ENCODE assay signal across 8 cellular contexts in genomic region chr16:2339521-2340484, GRCh38. TPM values are rescaled to one million over a fixed set of nuclear protein-coding genes. Genes with fewer than 3 reads are reported as not detected.
DNase-seq lines count a peak whose midpoint lies in the region; ATAC-seq, FAIRE-seq and TF ChIP-seq lines count a peak whose summit lies in the region.

No MANE protein-coding gene starts in this region.

- intact Hi-C loops in sigmoid colon (cut with DNase I) = loop anchor here (1.0 to 2.0 kb wide), 2 partner anchors 89 to 161 kb away; partner anchors contain the start of gene CCNF

- no peaks in the 10 kb centered on the region for H3K9me3 Mint-ChIP-seq in CD8-positive, alpha-beta memory T cell
- no peaks in the 10 kb centered on the region for H3K9me3 Mint-ChIP-seq in astrocyte (ENCODE audit: unreplicated experiment)

- peaks cover 11% of the 10 kb centered on the region for H3K4me1 ChIP-seq in CD8-positive, alpha-beta memory T cell (ENCODE audit: insufficient read depth, low read length)
- H3K4me1 ChIP-seq in SJSA1 (replicated peaks) (peaks cover 18% of the 10 kb centered on the region), astrocyte (ENCODE audit: insufficient read depth, low read length) (peaks cover 4% of the 10 kb centered on the region), iPS DF 6.9 (ENCODE audit: control insufficient read depth, insufficient read depth, low read length) (peaks cover 2% of the 10 kb centered on the region; the same call in 1 of the 2 replicates), sigmoid colon (peaks cover 0 to 27% (median 22%) of the 10 kb centered on the region in 4 donors)

- H3K27ac Mint-ChIP-seq in CD8-positive, alpha-beta memory T cell = peak overlapping the region in 4 of 8 donors; percentile 21 to 67 (median 59)
- H3K27ac Mint-ChIP-seq in astrocyte (ENCODE audit: unreplicated experiment) = peak overlapping the region; percentile 58

- peak overlapping the region; percentile 91 for H2AFZ ChIP-seq in astrocyte (ENCODE audit: low read depth, low read length)

- POLR2A ChIA-PET in CD8-positive, alpha-beta memory T cell (lab: Charles Lee) = interaction anchor here (0.5 kb wide), 1 partner anchor 10 kb away, joined by 4 read pairs; no protein-coding TSS in a partner anchor

- H3K27ac ChIP-seq in CD8-positive, alpha-beta memory T cell (ENCODE audit: low read depth, low read length) = peak overlapping the region; percentile 51
- no peak overlapping the region for H3K27ac ChIP-seq in SJSA1
- H3K27ac ChIP-seq in astrocyte (ENCODE audit: low read depth, low read length) = no peak overlapping the region
- H3K27ac ChIP-seq in iPS DF 6.9 (ENCODE audit: low read length) = no peak overlapping the region
- H3K27ac ChIP-seq in sigmoid colon = peak overlapping the region; percentile 67 to 76 (median 70)

- no peaks in the 10 kb centered on the region for H3K9me3 ChIP-seq in CD8-positive, alpha-beta memory T cell (ENCODE audit: low read length)
- H3K9me3 ChIP-seq in SJSA1 (replicated peaks) (peaks cover 8% of the 10 kb centered on the region), astrocyte (ENCODE audit: insufficient read depth, low read depth, low read length) (no peaks in the 10 kb centered on the region), iPS DF 6.9 (ENCODE audit: control insufficient read depth, insufficient read depth, low read length) (no peaks in the 10 kb centered on the region), sigmoid colon (no peaks in the 10 kb centered on the region)

- no peaks in the 10 kb centered on the region for H4K20me1 ChIP-seq in astrocyte (ENCODE audit: insufficient read depth, low read length)

- no peaks in the 10 kb centered on the region for H3K36me3 ChIP-seq in CD8-positive, alpha-beta memory T cell (ENCODE audit: insufficient read depth, low read length)
- H3K36me3 ChIP-seq in SJSA1 (no peaks in the 10 kb centered on the region), astrocyte (ENCODE audit: insufficient read depth, low read length) (no peaks in the 10 kb centered on the region), iPS DF 6.9 (ENCODE audit: control insufficient read depth, insufficient read depth, low read length) (no peaks in the 10 kb centered on the region), sigmoid colon (no peaks in the 10 kb centered on the region)

- H3K4me3 ChIP-seq in CD8-positive, alpha-beta memory T cell (ENCODE audit: low read length) = peak overlapping the region; percentile 68
- H3K4me3 ChIP-seq in SJSA1 (peak overlapping the region; percentile 25), astrocyte (ENCODE audit: insufficient read depth, low read depth, low read length) (peak overlapping the region; percentile 57), iPS DF 6.9 (ENCODE audit: low read length) (peak overlapping the region; percentile 56; the same call in 1 of the 2 replicates), sigmoid colon (peak overlapping the region; percentile 68 to 82 (median 81))

- CTCF ChIA-PET in CD8-positive, alpha-beta memory T cell (lab: Charles Lee) = interaction anchor here (0.6 to 1.2 kb wide), 6 partner anchors 10 to 162 kb away, joined by 3 to 6 read pairs (median 3); no protein-coding TSS in a partner anchor

- TF ChIP-seq POLR2A in sigmoid colon (IDR thresholded peaks at IDR 0.05) = no peak

- TF ChIP-seq EP300 in sigmoid colon (IDR thresholded peaks at IDR 0.05) = no peak

- no peak for FAIRE-seq in astrocyte (lab: Jason Lieb, UNC)

- DNase-seq in CD8-positive, alpha-beta memory T cell = peak; percentile 4 to 59 (median 26)
- DNase-seq in SJSA1 (ENCODE audit: low read depth in 1 of 2, low spot score in 2 of 2) (peak; percentile 30 to 50), astrocyte (ENCODE audit: low read depth) (no peak), iPS DF 6.9 (ENCODE audit: low read depth, low spot score) (no peak), sigmoid colon (peak; percentile 83), NCI-H1694 treated with DMSO at 0.1 percent for 48 hours (lab: John Stamatoyannopoulos, UW) (no peak)

- no peaks in the 10 kb centered on the region for H3K27me3 ChIP-seq in CD8-positive, alpha-beta memory T cell (ENCODE audit: insufficient read depth, low read length, poor library complexity, severe bottlenecking)
- H3K27me3 ChIP-seq in SJSA1 (replicated peaks) (peaks cover 73% of the 10 kb centered on the region), astrocyte (ENCODE audit: insufficient read depth, low read length) (peaks cover 14% of the 10 kb centered on the region), iPS DF 6.9 (ENCODE audit: control insufficient read depth, insufficient read depth, low read length) (peaks cover 13% of the 10 kb centered on the region), sigmoid colon (no peaks in the 10 kb centered on the region)

- TF ChIP-seq CTCF in astrocyte (IDR thresholded peaks at IDR 0.05; ENCODE audit: insufficient read depth, low read depth, low read length) = no peak
- TF ChIP-seq CTCF in sigmoid colon (IDR thresholded peaks at IDR 0.05) = no peak

- peak overlapping the region; percentile 84 to 92 (median 86) for H3K4me3 Mint-ChIP-seq in CD8-positive, alpha-beta memory T cell
- H3K4me3 Mint-ChIP-seq in astrocyte (ENCODE audit: unreplicated experiment) = peak overlapping the region; percentile 87

- peaks cover 15 to 25% (median 17%) of the 10 kb centered on the region in 3 donors for H3K4me1 Mint-ChIP-seq in CD8-positive, alpha-beta memory T cell
- H3K4me1 Mint-ChIP-seq in astrocyte (ENCODE audit: low read depth, unreplicated experiment) = peaks cover 2% of the 10 kb centered on the region

- no peaks in the 10 kb centered on the region for H3K36me3 Mint-ChIP-seq in CD8-positive, alpha-beta memory T cell
- no peaks in the 10 kb centered on the region for H3K36me3 Mint-ChIP-seq in astrocyte (ENCODE audit: low read depth, unreplicated experiment)

- peak; percentile 23 for ATAC-seq in GM19372 (IDR thresholded peaks at IDR 0.05; ENCODE audit: low read depth, unreplicated experiment)
- peak; percentile 11 for ATAC-seq in HG03469 (IDR thresholded peaks at IDR 0.05; ENCODE audit: unreplicated experiment)

- no CpG with 5 or more reads among the region's 98 CpGs for WGBS in iPS DF 6.9 (ENCODE audit: insufficient coverage, insufficient read length)
- WGBS in sigmoid colon, 2 donors = 3 to 5% methylated on average over 98 of the region's 98 CpGs

- H3K27me3 Mint-ChIP-seq in CD8-positive, alpha-beta memory T cell = peaks cover 0 to 3% of the 10 kb centered on the region in 2 donors
- peaks cover 20% of the 10 kb centered on the region for H3K27me3 Mint-ChIP-seq in astrocyte (ENCODE audit: low read depth, unreplicated experiment)

- H3K9ac ChIP-seq in astrocyte (ENCODE audit: low read length) = no peak overlapping the region

- H3K79me2 ChIP-seq in astrocyte (ENCODE audit: insufficient read depth, low read length) = no peaks in the 10 kb centered on the region

- H3K4me2 ChIP-seq in astrocyte (ENCODE audit: low read length) = peak overlapping the region; percentile 83

RNA-seq across cellular contexts. Expression of gene ABCA3, which starts 0.7 kb away (rescaled TPM):
- 1 to 10 TPM; 7.0 to 7.9 TPM for total RNA-seq in CD8-positive, alpha-beta memory T cell
- 4.1 TPM for polyA plus RNA-seq in CD8-positive, alpha-beta memory T cell
- total RNA-seq in SJSA1 (2014; rRNA removed; shearing (Covaris generic)) = 0.06 TPM in 1 of 2 replicates, not detected in the other
- total RNA-seq in astrocyte = 4.8 and 4.9 TPM in 2 replicates
- total RNA-seq in sigmoid colon = 10 to 100 TPM in 1 of 4 donors, 1 to 10 TPM in 3; 4.9 to 21.3 (median 7.4) TPM
- 1 to 10 TPM in 1 of 3 donors, under 1 TPM in 2; 0.46 to 4.2 (median 0.60) TPM for polyA plus RNA-seq in sigmoid colon

Comparison
In these comparisons a context has a peak if more than half of its experiments do, and no peak if none do; other contexts are left out.
1. DNase-seq: peak in CD8-positive, alpha-beta memory T cell (5 of 5), SJSA1 (2 of 2) and sigmoid colon (single experiment); none in astrocyte (single experiment), iPS DF 6.9 (single experiment) and NCI-H1694 treated with DMSO at 0.1 percent for 48 hours (single experiment).
2. H3K27ac ChIP-seq: peak in CD8-positive, alpha-beta memory T cell (single experiment) and sigmoid colon (4 of 4); none in SJSA1 (single experiment), astrocyte (single experiment) and iPS DF 6.9 (single experiment).
3. H3K4me3 ChIP-seq: peak in every context shown above with its lines; median percentile 81 in sigmoid colon; 68 in CD8-positive, alpha-beta memory T cell; 57 in astrocyte; 56 in iPS DF 6.9; 25 in SJSA1.